In the genomic region with DNA sequence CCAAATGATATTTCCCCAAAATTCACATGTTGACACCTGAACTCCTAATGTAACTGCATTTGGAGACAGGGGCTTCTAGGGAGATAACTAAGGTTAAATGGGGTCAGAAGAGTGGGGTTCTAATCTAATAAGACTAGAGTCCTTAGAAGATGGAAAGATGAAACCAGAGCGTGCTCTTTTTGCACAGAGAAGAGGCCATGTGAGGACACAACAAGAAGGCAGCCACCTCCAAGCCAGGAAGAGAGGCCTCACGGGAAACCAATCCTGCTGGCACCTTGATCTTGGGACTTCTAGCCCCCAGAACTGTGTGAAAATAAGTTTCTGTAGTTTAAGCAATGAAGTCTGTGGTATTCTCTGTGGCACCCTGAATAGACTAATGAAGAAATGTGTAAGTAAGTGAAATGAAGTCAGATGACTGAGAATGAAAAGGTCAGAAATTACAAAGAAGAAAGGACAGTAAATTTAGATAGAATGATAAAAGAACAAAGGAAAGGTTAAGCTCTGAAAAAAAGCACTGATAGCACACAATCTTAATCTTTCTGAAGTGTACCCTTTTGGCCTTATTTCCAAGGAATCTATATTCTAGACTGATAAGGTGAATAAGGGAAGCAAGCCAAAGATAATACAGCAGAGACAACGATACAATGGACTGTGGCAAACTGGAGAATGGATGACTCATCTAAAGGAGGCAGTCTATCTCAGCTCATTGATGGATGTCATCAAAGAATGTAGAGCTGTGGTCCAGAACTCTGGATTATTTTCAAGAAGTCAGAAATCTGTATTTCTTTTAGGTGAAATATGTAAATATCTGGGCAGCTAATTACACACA, we compare ENCODE assay signal across 16 cellular contexts.
DNase-seq lines count a peak whose midpoint lies in the region; ATAC-seq and TF ChIP-seq lines count a peak whose summit lies in the region.
"Had no signal": no experiment of that assay in that cellular context is flagged by ENCODE, and none has a peak within 500 bp of the region (broad histone marks: within the 10 kb centered on the region; RNA-seq: fewer than 3 reads in every experiment).

No MANE protein-coding gene starts in this region.

- H3K36me3 Mint-ChIP-seq in activated T-helper 17 cell treated with anti-CD3 and anti-CD28 coated beads, Interleukin-2, amount 50 U/mL, for 72 hours (ENCODE audit: low read depth), result peaks cover 37% of the 10 kb centered on the region
- peaks cover 20% of the 10 kb centered on the region for H3K36me3 Mint-ChIP-seq in activated T-helper 1 cell treated with anti-CD3 and anti-CD28 coated beads, Interleukin-12 subunit alpha, Interleukin-12 subunit beta, Interleukin-2, Interleukin-4 antibody, amounts not matched to agents 30 ng/mL and 10 ng/mL and 1 ng/mL, durations not matched to agents 14 hours and 24 hours and 36 hours (ENCODE audit: low read depth)

- H3K27me3 Mint-ChIP-seq in activated T-helper 17 cell treated with anti-CD3 and anti-CD28 coated beads, Interleukin-2, amount 50 U/mL, for 72 hours, result no peaks in the 10 kb centered on the region
- H3K27me3 Mint-ChIP-seq in activated T-helper 1 cell treated with anti-CD3 and anti-CD28 coated beads, Interleukin-12 subunit alpha, Interleukin-12 subunit beta, Interleukin-2, Interleukin-4 antibody, amounts not matched to agents 30 ng/mL and 10 ng/mL and 1 ng/mL, durations not matched to agents 14 hours and 24 hours and 36 hours (ENCODE audit: insufficient read depth), result no peaks in the 10 kb centered on the region

- DNase-seq in GM03348 (ENCODE audit: low spot score) (peak; percentile 11), kidney tubule cell (ENCODE audit: low spot score) (peak; percentile 44), DMS 273 (lab: John Stamatoyannopoulos, UW; ENCODE audit: unreplicated experiment) (no peak), GM10248 (ENCODE audit: extremely low spot score) (no peak)
- DNase-seq in activated T-helper 1 cell treated with anti-CD3 and anti-CD28 coated beads, Interleukin-12 subunit alpha, Interleukin-12 subunit beta, Interleukin-2, Interleukin-4 antibody, amounts not matched to agents 30 ng/mL and 10 ng/mL and 1 ng/mL, durations not matched to agents 14 hours and 24 hours and 36 hours (ENCODE audit: low spot score), result no peak
- DNase-seq: activated CD8-positive, alpha-beta memory T cell treated with anti-CD3 and anti-CD28 coated beads, Interleukin-2, amount 50 U/mL, for 4 hours; adrenal gland; head of caudate nucleus; left ventricle myocardium inferior; NCI-H2227 treated with DMSO at 0.1 percent for 48 hours; thyroid gland had no signal

- peaks cover 3% of the 10 kb centered on the region for H3K9me3 Mint-ChIP-seq in activated T-helper 17 cell treated with anti-CD3 and anti-CD28 coated beads, Interleukin-2, amount 50 U/mL, for 72 hours
- peaks cover 11% of the 10 kb centered on the region for H3K9me3 Mint-ChIP-seq in activated T-helper 1 cell treated with anti-CD3 and anti-CD28 coated beads, Interleukin-12 subunit alpha, Interleukin-12 subunit beta, Interleukin-2, Interleukin-4 antibody, amounts not matched to agents 30 ng/mL and 10 ng/mL and 1 ng/mL, durations not matched to agents 14 hours and 24 hours and 36 hours

- peak; percentile 66 for ATAC-seq in activated T-helper 17 cell treated with anti-CD3 and anti-CD28 coated beads, Interleukin-2, amount 50 U/mL, for 72 hours (replicated peaks)
- ATAC-seq: GM12878, Right ventricle myocardium inferior had no signal

- no peak overlapping the region for H3K4me3 Mint-ChIP-seq in activated T-helper 17 cell treated with anti-CD3 and anti-CD28 coated beads, Interleukin-2, amount 50 U/mL, for 72 hours
- no peak overlapping the region for H3K4me3 Mint-ChIP-seq in activated T-helper 1 cell treated with anti-CD3 and anti-CD28 coated beads, Interleukin-12 subunit alpha, Interleukin-12 subunit beta, Interleukin-2, Interleukin-4 antibody, amounts not matched to agents 30 ng/mL and 10 ng/mL and 1 ng/mL, durations not matched to agents 14 hours and 24 hours and 36 hours
- H3K4me3 Mint-ChIP-seq: neural crest cell had no signal

- CTCF ChIA-PET in GM10248 (lab: Yijun Ruan, JAX), result interaction anchor here (0.9 to 2.2 kb wide), 3 partner anchors 9 to 24 kb away, joined by 4 to 7 read pairs (median 4); no protein-coding TSS in a partner anchor

- TF ChIP-seq EP300 in Ishikawa (IDR thresholded peaks at IDR 0.05; ENCODE audit: borderline replicate concordance), result no peak

- POLR2A ChIA-PET in GM10248 (lab: Yijun Ruan, JAX), result no interaction called here

- peaks cover 6% of the 10 kb centered on the region for H3K4me1 Mint-ChIP-seq in activated T-helper 17 cell treated with anti-CD3 and anti-CD28 coated beads, Interleukin-2, amount 50 U/mL, for 72 hours
- peaks cover 10% of the 10 kb centered on the region for H3K4me1 Mint-ChIP-seq in activated T-helper 1 cell treated with anti-CD3 and anti-CD28 coated beads, Interleukin-12 subunit alpha, Interleukin-12 subunit beta, Interleukin-2, Interleukin-4 antibody, amounts not matched to agents 30 ng/mL and 10 ng/mL and 1 ng/mL, durations not matched to agents 14 hours and 24 hours and 36 hours (ENCODE audit: low read depth)
- H3K4me1 Mint-ChIP-seq: neural crest cell had no signal

- no peak for TF ChIP-seq RAD21 in Ishikawa (IDR thresholded peaks at IDR 0.05; ENCODE audit: low read depth)

- intact Hi-C loops in activated T-helper 1 cell treated with anti-CD3 and anti-CD28 coated beads, Interleukin-12 subunit alpha, Interleukin-12 subunit beta, Interleukin-2, Interleukin-4 antibody, amounts not matched to agents 30 ng/mL and 10 ng/mL and 1 ng/mL, durations not matched to agents 14 hours and 24 hours and 36 hours (cut with micrococcal nuclease), result no loop called here

- TF ChIP-seq CTCF in GM10248 (IDR thresholded peaks at IDR 0.05; ENCODE audit: control extremely low read depth, extremely low read depth, low read depth, missing control alignments), result no peak

- no peak overlapping the region for H3K27ac Mint-ChIP-seq in activated T-helper 17 cell treated with anti-CD3 and anti-CD28 coated beads, Interleukin-2, amount 50 U/mL, for 72 hours
- no peak overlapping the region for H3K27ac Mint-ChIP-seq in activated T-helper 1 cell treated with anti-CD3 and anti-CD28 coated beads, Interleukin-12 subunit alpha, Interleukin-12 subunit beta, Interleukin-2, Interleukin-4 antibody, amounts not matched to agents 30 ng/mL and 10 ng/mL and 1 ng/mL, durations not matched to agents 14 hours and 24 hours and 36 hours

TF ChIP-seq in Ishikawa, 13 proteins besides CTCF, POLR2A, EP300 and RAD21:
- no peak for TF ChIP-seq CREB1 (IDR thresholded peaks at IDR 0.05; ENCODE audit: low read depth)
- no peak for TF ChIP-seq TEAD4 (IDR thresholded peaks at IDR 0.05)
- TF ChIP-seq NFIC (IDR thresholded peaks at IDR 0.05), result peak; percentile 36; the same call in 1 of the 2 replicates

Comparison
In these comparisons a context has a peak if more than half of its experiments do, and no peak if none do; other contexts are left out.
1. DNase-seq: peak in GM03348 (single experiment) and kidney tubule cell (single experiment); none in activated T-helper 1 cell treated with anti-CD3 and anti-CD28 coated beads, Interleukin-12 subunit alpha, Interleukin-12 subunit beta, Interleukin-2, Interleukin-4 antibody, amounts not matched to agents 30 ng/mL and 10 ng/mL and 1 ng/mL, durations not matched to agents 14 hours and 24 hours and 36 hours (single experiment), DMS 273 (single experiment) and GM10248 (single experiment).